In the genomic region with DNA sequence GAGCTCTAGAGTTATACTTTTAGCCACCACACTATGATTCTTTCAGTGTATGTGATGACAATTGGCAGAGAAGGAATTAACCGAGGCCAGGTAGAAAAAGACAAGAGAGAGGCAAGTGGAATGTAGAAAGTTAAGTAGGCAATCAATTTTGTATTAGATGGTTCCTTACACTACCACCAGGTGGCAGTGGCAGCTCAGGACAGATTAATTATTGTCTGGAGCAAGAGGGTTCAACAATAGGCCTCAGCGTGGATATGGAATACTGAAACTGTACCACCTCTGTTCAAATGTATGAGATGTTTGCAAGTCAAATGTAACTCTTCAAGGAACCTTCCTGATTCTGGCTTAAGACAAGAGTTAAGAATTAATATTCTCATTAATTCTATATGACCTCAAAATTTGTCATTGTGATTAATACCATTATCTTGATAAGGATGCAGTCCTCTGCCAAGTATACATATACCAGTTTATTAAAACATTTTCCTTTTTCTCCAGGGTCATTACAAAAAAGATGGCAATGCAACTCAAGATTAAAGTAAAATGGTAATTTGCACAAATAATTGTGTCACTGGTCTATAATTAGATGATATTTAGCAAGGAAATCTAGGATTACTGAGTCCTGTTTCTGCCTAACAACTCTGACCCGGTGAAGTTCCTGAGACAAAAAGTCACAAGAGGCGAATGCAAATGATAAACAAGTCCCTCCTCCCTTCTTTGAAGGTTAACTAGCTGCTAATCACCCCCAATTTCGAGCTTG, we compare ENCODE assay signal across 8 cellular contexts.
DNase-seq lines count a peak whose midpoint lies in the region; ATAC-seq and TF ChIP-seq lines count a peak whose summit lies in the region.

No MANE protein-coding gene starts in this region.

- H3K27ac Mint-ChIP-seq in nephron = peak overlapping the region in 1 of 3 experiments; percentile 47
- no peak overlapping the region for H3K27ac Mint-ChIP-seq in T-helper 17 cell

- DNase-seq in NCI-H2171 treated with DMSO at 0.1 percent for 48 hours (lab: John Stamatoyannopoulos, UW) (peak; percentile 1), NCI-H2171 (lab: John Stamatoyannopoulos, UW) (no peak), GM20000 (ENCODE audit: low spot score) (peak; percentile 24), RPMI7951 (ENCODE audit: low read depth) (peak; percentile 44), epithelial cell of proximal tubule (ENCODE audit: low read depth) (no peak), T-helper 17 cell (no peak)

- H3K4me3 Mint-ChIP-seq in nephron (no peak overlapping the region), T-helper 17 cell (no peak overlapping the region)

- TF ChIP-seq CTCF in GM20000 (IDR thresholded peaks at IDR 0.05; ENCODE audit: extremely low read depth, missing control alignments) (peak; percentile 65), epithelial cell of proximal tubule (conservative IDR thresholded peaks at IDR 0.05; ENCODE audit: low read depth, low read length) (peak; percentile 88), nephron (IDR thresholded peaks at IDR 0.05; ENCODE audit: unreplicated experiment in 3 of 3) (peak; percentile 68 to 78 (median 76))

- peak; percentile 84 for ATAC-seq in HG03565 (IDR thresholded peaks at IDR 0.05; ENCODE audit: unreplicated experiment)
- no peak for ATAC-seq in T-helper 17 cell

- H3K4me1 Mint-ChIP-seq in nephron (no peaks in the 10 kb centered on the region), T-helper 17 cell (no peaks in the 10 kb centered on the region)

- H3K9me3 Mint-ChIP-seq in nephron = no peaks in the 10 kb centered on the region

- H3K27me3 Mint-ChIP-seq in nephron (ENCODE audit: low read depth) (no peaks in the 10 kb centered on the region), T-helper 17 cell (no peaks in the 10 kb centered on the region)

- H3K36me3 Mint-ChIP-seq in nephron (ENCODE audit: low read depth) (no peaks in the 10 kb centered on the region), T-helper 17 cell (ENCODE audit: low read depth) (no peaks in the 10 kb centered on the region)

- no peaks in the 10 kb centered on the region for H3K9me3 ChIP-seq in T-helper 17 cell (ENCODE audit: control insufficient read depth, low read length, poor library complexity, severe bottlenecking)

- no peak overlapping the region for H3K4me3 ChIP-seq in epithelial cell of proximal tubule (ENCODE audit: low read depth, low read length)

Comparison
In these comparisons a context has a peak if more than half of its experiments do, and no peak if none do; other contexts are left out.
1. DNase-seq: peak in NCI-H2171 treated with DMSO at 0.1 percent for 48 hours (single experiment), GM20000 (single experiment) and RPMI7951 (single experiment); none in NCI-H2171 (single experiment), epithelial cell of proximal tubule (single experiment) and T-helper 17 cell (0 of 3).
2. Peak in every context shown above with its lines, with median percentiles within 50 percentile points of each other: CTCF ChIP-seq.